In genomic region chr1:100037665-100038400, GRCh38 we compare ENCODE assay signal across 1 cellular context.
TF ChIP-seq lines count a peak whose summit lies in the region.

No MANE protein-coding gene starts in this region.

TF ChIP-seq in HepG2, 621 proteins besides CTCF, POLR2A, EP300 and RAD21 (continued from another document and continues in another):
- TF ChIP-seq, protein P1, sequence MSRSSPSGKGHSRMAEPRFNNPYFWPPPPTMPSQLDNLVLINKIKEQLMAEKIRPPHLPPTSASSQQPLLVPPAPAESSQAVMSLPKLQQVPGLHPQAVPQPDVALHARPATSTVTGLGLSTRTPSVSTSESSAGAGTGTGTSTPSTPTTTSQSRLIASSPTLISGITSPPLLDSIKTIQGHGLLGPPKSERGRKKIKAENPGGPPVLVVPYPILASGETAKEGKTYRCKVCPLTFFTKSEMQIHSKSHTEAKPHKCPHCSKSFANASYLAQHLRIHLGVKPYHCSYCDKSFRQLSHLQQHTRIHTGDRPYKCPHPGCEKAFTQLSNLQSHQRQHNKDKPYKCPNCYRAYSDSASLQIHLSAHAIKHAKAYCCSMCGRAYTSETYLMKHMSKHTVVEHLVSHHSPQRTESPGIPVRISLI (CRISPR knock-in tag; IDR thresholded peaks at IDR 0.05; ENCODE audit: borderline replicate concordance) = no peak; the same call in 1 of the 2 replicates
- no peak for TF ChIP-seq HNRNPH1 (optimal IDR thresholded peaks at IDR 0.05; ENCODE audit: low read depth, low read length)
- peak; percentile 85; the same call in 1 of the 2 replicates for TF ChIP-seq SPEN (CRISPR knock-in tag; IDR thresholded peaks at IDR 0.05; ENCODE audit: low read depth)
- no peak for TF ChIP-seq KDM3A (CRISPR knock-in tag; IDR thresholded peaks at IDR 0.05; ENCODE audit: low read depth)
- TF ChIP-seq NR2F6 (IDR thresholded peaks at IDR 0.05) = no peak
- peak; percentile 9; the same call in 1 of the 2 replicates for TF ChIP-seq NR2F6 (CRISPR knock-in tag; IDR thresholded peaks at IDR 0.05)
- TF ChIP-seq NR2C2 (CRISPR knock-in tag; IDR thresholded peaks at IDR 0.05; ENCODE audit: borderline replicate concordance) = no peak
- no peak for TF ChIP-seq ZNF17 (CRISPR knock-in tag; IDR thresholded peaks at IDR 0.05)
- peak; percentile 70 for TF ChIP-seq BRD4 (CRISPR knock-in tag; IDR thresholded peaks at IDR 0.05)
- TF ChIP-seq, protein P2, sequence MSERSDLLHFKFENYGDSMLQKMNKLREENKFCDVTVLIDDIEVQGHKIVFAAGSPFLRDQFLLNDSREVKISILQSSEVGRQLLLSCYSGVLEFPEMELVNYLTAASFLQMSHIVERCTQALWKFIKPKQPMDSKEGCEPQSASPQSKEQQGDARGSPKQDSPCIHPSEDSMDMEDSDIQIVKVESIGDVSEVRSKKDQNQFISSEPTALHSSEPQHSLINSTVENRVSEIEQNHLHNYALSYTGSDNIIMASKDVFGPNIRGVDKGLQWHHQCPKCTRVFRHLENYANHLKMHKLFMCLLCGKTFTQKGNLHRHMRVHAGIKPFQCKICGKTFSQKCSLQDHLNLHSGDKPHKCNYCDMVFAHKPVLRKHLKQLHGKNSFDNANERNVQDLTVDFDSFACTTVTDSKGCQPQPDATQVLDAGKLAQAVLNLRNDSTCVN (CRISPR knock-in tag; IDR thresholded peaks at IDR 0.05; ENCODE audit: borderline replicate concordance) = 0 out of 2 replicates have a peak, but pooled peaks have one; percentile 46
- peak; percentile 84 for TF ChIP-seq SAP130 (CRISPR knock-in tag; IDR thresholded peaks at IDR 0.05; ENCODE audit: low read depth)
- peak; percentile 38; the same call in 1 of the 2 replicates for TF ChIP-seq NCOA2 (CRISPR knock-in tag; IDR thresholded peaks at IDR 0.05)
- peak; percentile 77 for TF ChIP-seq ZNF274 (CRISPR knock-in tag; IDR thresholded peaks at IDR 0.05)
- peak; percentile 66 for TF ChIP-seq PHF20 (CRISPR knock-in tag; IDR thresholded peaks at IDR 0.05)
- TF ChIP-seq ZNF12 (CRISPR knock-in tag; IDR thresholded peaks at IDR 0.05) = peak; percentile 27
- no peak for TF ChIP-seq GZF1 (CRISPR knock-in tag; IDR thresholded peaks at IDR 0.05)
- peak; percentile 48; the same call in 1 of the 2 replicates for TF ChIP-seq ZNF275 (CRISPR knock-in tag; IDR thresholded peaks at IDR 0.05; ENCODE audit: borderline replicate concordance)
- no peak for TF ChIP-seq ZBTB46 (CRISPR knock-in tag; IDR thresholded peaks at IDR 0.05; ENCODE audit: borderline replicate concordance)
- TF ChIP-seq NR2F1 (CRISPR knock-in tag; IDR thresholded peaks at IDR 0.05) = no peak
- TF ChIP-seq ZNF337 (CRISPR knock-in tag; IDR thresholded peaks at IDR 0.05; ENCODE audit: borderline replicate concordance, low read depth) = no peak
- TF ChIP-seq HMGXB3 (CRISPR knock-in tag; IDR thresholded peaks at IDR 0.05; ENCODE audit: borderline replicate concordance) = peak; percentile 52; the same call in 1 of the 2 replicates
- TF ChIP-seq ZBTB2 (CRISPR knock-in tag; IDR thresholded peaks at IDR 0.05; ENCODE audit: low read depth) = no peak; the same call in 1 of the 2 replicates
- no peak for TF ChIP-seq ZNF10 (CRISPR knock-in tag; IDR thresholded peaks at IDR 0.05; ENCODE audit: borderline replicate concordance, low read depth)
- no peak for TF ChIP-seq ZNF282 (IDR thresholded peaks at IDR 0.05; ENCODE audit: partially characterized antibody)
- peak; percentile 83 for TF ChIP-seq SP4 (CRISPR knock-in tag; IDR thresholded peaks at IDR 0.05)
- TF ChIP-seq CENPX (CRISPR knock-in tag; IDR thresholded peaks at IDR 0.05) = no peak
- TF ChIP-seq ZSCAN12 (CRISPR knock-in tag; IDR thresholded peaks at IDR 0.05) = 0 out of 2 replicates have a peak, but pooled peaks have one; percentile 69
- TF ChIP-seq ZBTB21 (CRISPR knock-in tag; IDR thresholded peaks at IDR 0.05) = 0 out of 2 replicates have a peak, but pooled peaks have one; percentile 14
- TF ChIP-seq NRL (CRISPR knock-in tag; IDR thresholded peaks at IDR 0.05; ENCODE audit: borderline replicate concordance) = peak; percentile 77; the same call in 1 of the 2 replicates
- TF ChIP-seq SOX5 (CRISPR knock-in tag; IDR thresholded peaks at IDR 0.05; ENCODE audit: borderline replicate concordance) = peak; percentile 36; the same call in 1 of the 2 replicates
- TF ChIP-seq PHB2 (IDR thresholded peaks at IDR 0.05; ENCODE audit: partially characterized antibody) = no peak
- TF ChIP-seq FOXP4 (CRISPR knock-in tag; IDR thresholded peaks at IDR 0.05) = 0 out of 2 replicates have a peak, but pooled peaks have one; percentile 8
- TF ChIP-seq TRIM24 (CRISPR knock-in tag; IDR thresholded peaks at IDR 0.05) = no peak
- TF ChIP-seq RBAK (CRISPR knock-in tag; IDR thresholded peaks at IDR 0.05) = no peak
- TF ChIP-seq, protein P3, sequence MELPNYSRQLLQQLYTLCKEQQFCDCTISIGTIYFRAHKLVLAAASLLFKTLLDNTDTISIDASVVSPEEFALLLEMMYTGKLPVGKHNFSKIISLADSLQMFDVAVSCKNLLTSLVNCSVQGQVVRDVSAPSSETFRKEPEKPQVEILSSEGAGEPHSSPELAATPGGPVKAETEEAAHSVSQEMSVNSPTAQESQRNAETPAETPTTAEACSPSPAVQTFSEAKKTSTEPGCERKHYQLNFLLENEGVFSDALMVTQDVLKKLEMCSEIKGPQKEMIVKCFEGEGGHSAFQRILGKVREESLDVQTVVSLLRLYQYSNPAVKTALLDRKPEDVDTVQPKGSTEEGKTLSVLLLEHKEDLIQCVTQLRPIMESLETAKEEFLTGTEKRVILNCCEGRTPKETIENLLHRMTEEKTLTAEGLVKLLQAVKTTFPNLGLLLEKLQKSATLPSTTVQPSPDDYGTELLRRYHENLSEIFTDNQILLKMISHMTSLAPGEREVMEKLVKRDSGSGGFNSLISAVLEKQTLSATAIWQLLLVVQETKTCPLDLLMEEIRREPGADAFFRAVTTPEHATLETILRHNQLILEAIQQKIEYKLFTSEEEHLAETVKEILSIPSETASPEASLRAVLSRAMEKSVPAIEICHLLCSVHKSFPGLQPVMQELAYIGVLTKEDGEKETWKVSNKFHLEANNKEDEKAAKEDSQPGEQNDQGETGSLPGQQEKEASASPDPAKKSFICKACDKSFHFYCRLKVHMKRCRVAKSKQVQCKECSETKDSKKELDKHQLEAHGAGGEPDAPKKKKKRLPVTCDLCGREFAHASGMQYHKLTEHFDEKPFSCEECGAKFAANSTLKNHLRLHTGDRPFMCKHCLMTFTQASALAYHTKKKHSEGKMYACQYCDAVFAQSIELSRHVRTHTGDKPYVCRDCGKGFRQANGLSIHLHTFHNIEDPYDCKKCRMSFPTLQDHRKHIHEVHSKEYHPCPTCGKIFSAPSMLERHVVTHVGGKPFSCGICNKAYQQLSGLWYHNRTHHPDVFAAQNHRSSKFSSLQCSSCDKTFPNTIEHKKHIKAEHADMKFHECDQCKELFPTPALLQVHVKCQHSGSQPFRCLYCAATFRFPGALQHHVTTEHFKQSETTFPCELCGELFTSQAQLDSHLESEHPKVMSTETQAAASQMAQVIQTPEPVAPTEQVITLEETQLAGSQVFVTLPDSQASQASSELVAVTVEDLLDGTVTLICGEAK (IDR thresholded peaks at IDR 0.05) = no peak
- TF ChIP-seq, protein P3 (CRISPR knock-in tag; IDR thresholded peaks at IDR 0.05) = no peak; the same call in 1 of the 2 replicates
